ENCODE assay signal across 8 cellular contexts in the genomic region with DNA sequence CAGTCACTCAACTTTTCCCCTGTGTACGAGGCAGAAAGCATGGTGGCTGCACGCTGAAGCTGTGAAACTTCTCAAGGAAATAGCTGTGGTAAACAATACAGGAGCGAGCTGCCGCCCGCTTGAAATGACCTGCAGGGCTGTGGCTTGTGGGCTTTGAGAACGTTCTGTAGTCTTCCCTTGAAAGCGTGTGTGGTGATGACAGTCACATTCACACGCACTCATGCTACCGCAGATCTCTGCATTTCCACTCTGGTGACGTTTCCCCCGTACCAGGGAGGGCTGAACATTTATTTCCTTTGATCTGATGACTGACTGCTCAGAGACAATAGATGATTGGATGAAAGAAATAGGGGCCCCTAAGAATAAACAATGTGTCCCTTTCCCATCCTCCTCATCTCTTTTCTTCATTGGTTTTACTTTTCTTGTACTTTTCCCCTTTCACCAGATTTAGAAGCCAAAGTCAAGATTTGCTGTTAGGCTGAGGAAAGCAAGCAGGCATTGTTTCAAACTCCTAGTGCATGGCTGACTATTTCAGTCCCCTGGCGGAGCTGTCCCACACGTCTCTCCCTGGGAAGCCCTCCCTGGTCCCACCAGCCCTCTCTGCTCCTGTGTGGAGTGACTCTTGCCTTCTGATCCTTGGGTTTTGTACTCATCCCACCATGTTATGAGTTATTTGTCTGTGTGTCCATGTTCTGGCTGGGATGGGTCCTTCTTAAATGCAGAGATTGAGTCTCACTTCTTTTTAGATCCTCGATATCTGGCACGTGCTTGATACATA. TPM values are rescaled to one million over a fixed set of nuclear protein-coding genes. Genes with fewer than 3 reads are reported as not detected.
DNase-seq lines count a peak whose midpoint lies in the region; ATAC-seq and TF ChIP-seq lines count a peak whose summit lies in the region.

No MANE protein-coding gene starts in this region.

- intact Hi-C loops in ascending aorta (cut with DNase I) = no loop called here

- peak overlapping the region; percentile 96 for H3K27ac ChIP-seq in CD4-positive, CD25-positive, alpha-beta regulatory T cell (ENCODE audit: insufficient read depth, low read length, poor library complexity, severe bottlenecking)
- H3K27ac ChIP-seq in ascending aorta (peak overlapping the region; percentile 56 to 65), muscle layer of duodenum (ENCODE audit: low read length) (peak overlapping the region; percentile 70)

- DNase-seq in CD4-positive, CD25-positive, alpha-beta regulatory T cell = peak; percentile 81 to 97 (median 96)
- DNase-seq in T follicular helper cell (ENCODE audit: low read depth) (peak; percentile 87), ascending aorta (ENCODE audit: low spot score in 2 of 2) (peak; percentile 53 to 80), SHP77 (lab: John Stamatoyannopoulos, UW) (no peak), GM19240 (ENCODE audit: insufficient read length, low spot score) (no peak)
- DNase-seq in stimulated activated naive CD8-positive, alpha-beta T cell treated with anti-CD3 and anti-CD28 coated beads, Interleukin-15, Interleukin-2, amounts not matched to agents 100 U/mL and 50 U/mL, for 24 hours = peak; percentile 85

- peaks cover 0 to 1% (median 0%) of the 10 kb centered on the region in 7 donors for H3K9me3 Mint-ChIP-seq in CD4-positive, CD25-positive, alpha-beta regulatory T cell

- ATAC-seq in CD4-positive, CD25-positive, alpha-beta regulatory T cell (ENCODE audit: low read depth in 2 of 2) = peak; percentile 90 to 92
- peak; percentile 61 for ATAC-seq in HG02610 (IDR thresholded peaks at IDR 0.05; ENCODE audit: unreplicated experiment)
- ATAC-seq in stimulated activated naive CD8-positive, alpha-beta T cell treated with anti-CD3 and anti-CD28 coated beads, Interleukin-15, Interleukin-2, amounts not matched to agents 100 U/mL and 50 U/mL, for 24 hours = peak; percentile 59

- H3K36me3 ChIP-seq in CD4-positive, CD25-positive, alpha-beta regulatory T cell (ENCODE audit: control insufficient read depth, insufficient read depth, low read length) = peaks cover 5% of the 10 kb centered on the region
- H3K36me3 ChIP-seq in ascending aorta (no peaks in the 10 kb centered on the region), muscle layer of duodenum (ENCODE audit: control insufficient read depth in 1 of 2, insufficient read depth in 2 of 2, low read length in 2 of 2) (no peaks in the 10 kb centered on the region)

- peak overlapping the region; percentile 81 to 93 (median 87) for H3K4me3 Mint-ChIP-seq in CD4-positive, CD25-positive, alpha-beta regulatory T cell

- H3K9me3 ChIP-seq in CD4-positive, CD25-positive, alpha-beta regulatory T cell (ENCODE audit: control insufficient read depth in 2 of 2, low read length in 2 of 2) = no peaks in the 10 kb centered on the region
- no peaks in the 10 kb centered on the region for H3K9me3 ChIP-seq in ascending aorta
- H3K9me3 ChIP-seq in muscle layer of duodenum (ENCODE audit: control insufficient read depth in 1 of 2, low read length in 2 of 2) = no peaks in the 10 kb centered on the region

- H3K36me3 Mint-ChIP-seq in CD4-positive, CD25-positive, alpha-beta regulatory T cell = peaks cover 17% of the 10 kb centered on the region

- no peak for TF ChIP-seq CTCF in ascending aorta (IDR thresholded peaks at IDR 0.05)

- peak overlapping the region; percentile 54 for H3K4me3 ChIP-seq in CD4-positive, CD25-positive, alpha-beta regulatory T cell (ENCODE audit: low read depth, low read length)
- no peak overlapping the region for H3K4me3 ChIP-seq in ascending aorta
- H3K4me3 ChIP-seq in muscle layer of duodenum (ENCODE audit: low read depth in 1 of 2, low read length in 2 of 2) = peak overlapping the region in 1 of 2 donors; percentile 1

- peaks cover 70% of the 10 kb centered on the region for H3K4me1 ChIP-seq in CD4-positive, CD25-positive, alpha-beta regulatory T cell (ENCODE audit: control insufficient read depth, insufficient read depth, low read length, poor library complexity, severe bottlenecking)
- H3K4me1 ChIP-seq in ascending aorta (peaks cover 0 to 10% of the 10 kb centered on the region in 2 donors), muscle layer of duodenum (ENCODE audit: control insufficient read depth in 1 of 2, insufficient read depth in 2 of 2, low read length in 2 of 2) (peaks cover 6 to 13% of the 10 kb centered on the region in 2 donors)

- peaks cover 10 to 70% (median 53%) of the 10 kb centered on the region in 4 donors for H3K4me1 Mint-ChIP-seq in CD4-positive, CD25-positive, alpha-beta regulatory T cell

- peaks cover 6% of the 10 kb centered on the region for H3K27me3 Mint-ChIP-seq in CD4-positive, CD25-positive, alpha-beta regulatory T cell

- H3K27ac Mint-ChIP-seq in CD4-positive, CD25-positive, alpha-beta regulatory T cell = peak overlapping the region; percentile 98 to 100 (median 100)

- no peaks in the 10 kb centered on the region for H3K27me3 ChIP-seq in CD4-positive, CD25-positive, alpha-beta regulatory T cell (ENCODE audit: control insufficient read depth, insufficient read depth, low read length)
- no peaks in the 10 kb centered on the region for H3K27me3 ChIP-seq in ascending aorta
- H3K27me3 ChIP-seq in muscle layer of duodenum (ENCODE audit: low read depth, low read length) = no peaks in the 10 kb centered on the region

RNA-seq across cellular contexts. Expression of a gene that starts 3.9 kb away (rescaled TPM):
- total RNA-seq in CD4-positive, CD25-positive, alpha-beta regulatory T cell = 54.8 TPM
- 10 to 100 TPM; 12.2 to 15.5 (median 13.8) TPM for polyA plus RNA-seq in CD4-positive, CD25-positive, alpha-beta regulatory T cell
- total RNA-seq in ascending aorta = 4.7 TPM

RNA-seq across cellular contexts. Expression of a gene that starts 9.2 kb away (rescaled TPM):
- 123 TPM for total RNA-seq in CD4-positive, CD25-positive, alpha-beta regulatory T cell
- polyA plus RNA-seq in CD4-positive, CD25-positive, alpha-beta regulatory T cell = 100 to 1,000 TPM; 103 to 127 (median 113) TPM
- 5.7 TPM for total RNA-seq in ascending aorta

Comparison
In these comparisons a context has a peak if more than half of its experiments do, and no peak if none do; other contexts are left out.
1. DNase-seq: peak in CD4-positive, CD25-positive, alpha-beta regulatory T cell (3 of 3), T follicular helper cell (single experiment), ascending aorta (2 of 2) and stimulated activated naive CD8-positive, alpha-beta T cell treated with anti-CD3 and anti-CD28 coated beads, Interleukin-15, Interleukin-2, amounts not matched to agents 100 U/mL and 50 U/mL, for 24 hours (single experiment); none in SHP77 (0 of 2) and GM19240 (single experiment).
2. RNA of a gene that starts 9.2 kb away (total RNA-seq): 123 TPM in CD4-positive, CD25-positive, alpha-beta regulatory T cell (single experiment); 5.7 TPM in ascending aorta (single experiment); every median in the first group is over 10 times any median in the second.
3. Peak in every context shown above with its lines, with median percentiles within 50 percentile points of each other: ATAC-seq and H3K27ac ChIP-seq.